12 cellular contexts compared by ENCODE assay signal in the genomic region with DNA sequence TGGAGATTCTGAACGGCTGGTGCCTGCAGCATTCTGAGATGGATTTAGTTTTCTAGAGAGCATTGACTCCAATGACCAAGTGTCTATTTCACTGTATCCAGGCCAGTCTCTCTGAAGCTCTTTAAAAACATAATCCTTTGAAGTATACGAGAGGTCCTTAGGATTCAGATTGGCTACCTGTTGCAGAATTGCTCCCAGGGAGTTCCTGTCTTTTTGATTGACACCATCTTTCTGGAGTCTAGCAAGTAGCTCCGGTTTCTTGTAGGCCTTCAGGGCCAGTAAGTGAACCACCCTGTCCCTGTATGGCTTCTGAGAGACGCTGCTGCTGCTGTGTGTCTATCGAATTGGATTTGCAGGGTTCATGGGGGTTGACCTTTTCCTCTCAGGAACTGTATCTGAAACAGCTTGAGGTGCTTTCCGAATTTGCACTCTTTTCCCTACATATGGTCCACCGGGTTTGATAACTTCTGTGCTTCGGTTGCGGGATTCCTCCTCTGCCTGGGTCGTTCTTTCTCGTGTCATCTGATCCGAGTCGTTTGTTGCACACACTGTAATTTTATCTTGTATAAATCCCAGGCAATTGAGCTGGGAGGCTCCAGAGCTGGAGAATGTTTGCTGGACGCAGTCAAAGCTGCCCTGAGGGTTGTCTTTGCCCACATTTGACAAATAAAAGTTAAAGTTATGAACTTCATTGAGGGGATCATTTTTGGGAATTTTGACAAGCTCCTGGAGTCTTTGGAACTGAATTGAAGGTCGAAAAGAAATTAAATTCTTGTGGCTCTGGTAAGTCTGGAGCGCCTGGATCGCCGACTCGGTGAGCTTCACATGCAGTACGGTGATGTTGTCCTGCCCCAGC. TPM values are rescaled to one million over a fixed set of nuclear protein-coding genes. Genes with fewer than 3 reads are reported as not detected.
DNase-seq lines count a peak whose midpoint lies in the region; ATAC-seq and TF ChIP-seq lines count a peak whose summit lies in the region.
"Not testable (repeated sequence)": the region's sequence is repeated elsewhere in the genome, so short reads cannot be mapped to it uniquely, and the experiment has no call there.
"Had no signal": no experiment of that assay in that cellular context is flagged by ENCODE, and none has a peak within 500 bp of the region (broad histone marks: within the 10 kb centered on the region; RNA-seq: fewer than 3 reads in every experiment).

No MANE protein-coding gene starts in this region.

- H3K4me1 Mint-ChIP-seq in activated B cell treated with CpG ODN at 0.5 μM for 24 hours, result peaks cover 72% of the 10 kb centered on the region
- peaks cover 15% of the 10 kb centered on the region for H3K4me1 Mint-ChIP-seq in type B pancreatic cell (ENCODE audit: unreplicated experiment)

- not testable (repeated sequence) for ATAC-seq in activated B cell treated with CpG ODN at 0.5 μM for 24 hours (ENCODE audit: low read depth)

- peak overlapping the region; percentile 81 for H3K27ac Mint-ChIP-seq in activated B cell treated with CpG ODN at 0.5 μM for 24 hours
- H3K27ac Mint-ChIP-seq in type B pancreatic cell, result peak overlapping the region; percentile 78

- not testable (repeated sequence) for H3K27ac ChIP-seq in BLaER1 treated with 17β-estradiol and CSF1 and Interleukin-3, amounts not matched to agents 10 nM and 100 nM; Karpas-422 (ENCODE audit: low read length); duodenal mucosa (ENCODE audit: low read depth, low read length)
- H3K27ac ChIP-seq in left ventricle myocardium inferior (replicated peaks) (peak overlapping the region; percentile 52), mucosa of rectum (ENCODE audit: low read depth in 2 of 2, low read length in 2 of 2) (peak overlapping the region in 1 of 2 donors; percentile 13)

- H3K4me3 Mint-ChIP-seq in activated B cell treated with CpG ODN at 0.5 μM for 24 hours, result peak overlapping the region; percentile 78
- peak overlapping the region; percentile 83 for H3K4me3 Mint-ChIP-seq in type B pancreatic cell

- H3K9me3 Mint-ChIP-seq in activated B cell treated with CpG ODN at 0.5 μM for 24 hours, type B pancreatic cell: not testable (repeated sequence)

- H3K9me3 ChIP-seq in BLaER1 treated with 17β-estradiol and CSF1 and Interleukin-3, amounts not matched to agents 10 nM and 100 nM (replicated peaks in 1 of 11), result peaks cover 0 to 19% (median 1%) of the 10 kb centered on the region in 11 experiments; a peak in 6 of 22 replicates
- not testable (repeated sequence) for H3K9me3 ChIP-seq in Karpas-422 (ENCODE audit: low read length); duodenal mucosa (ENCODE audit: control insufficient read depth in 1 of 2, low read length in 2 of 2); left ventricle myocardium inferior (replicated peaks); mucosa of rectum (ENCODE audit: control insufficient read depth in 2 of 2, low read length in 2 of 2)

- intact Hi-C loops in activated B cell treated with CpG ODN at 0.5 μM for 24 hours (cut with micrococcal nuclease), result loop anchor here (5.0 kb wide), 1 partner anchor 220 kb away; a partner anchor contains a TSS
- intact Hi-C loops in left ventricle myocardium inferior (cut with micrococcal nuclease), result not testable (repeated sequence)

- H3K9me2 ChIP-seq in Karpas-422 (replicated peaks; ENCODE audit: insufficient read depth, low read length), result not testable (repeated sequence)

- peaks cover 12 to 42% (median 33%) of the 10 kb centered on the region in 10 experiments for H3K4me1 ChIP-seq in BLaER1 treated with 17β-estradiol and CSF1 and Interleukin-3, amounts not matched to agents 10 nM and 100 nM
- H3K4me1 ChIP-seq in Karpas-422 (ENCODE audit: low read length) (peaks cover 54% of the 10 kb centered on the region), duodenal mucosa (ENCODE audit: control insufficient read depth in 1 of 2, insufficient read depth in 2 of 2, low read length in 2 of 2) (peaks cover 18 to 32% of the 10 kb centered on the region in 2 donors), left ventricle myocardium inferior (peaks cover 41% of the 10 kb centered on the region), mucosa of rectum (ENCODE audit: control insufficient read depth in 2 of 2, insufficient read depth in 2 of 2, low read length in 2 of 2) (peaks cover 17 to 19% of the 10 kb centered on the region in 2 donors)

- H3K27me3 ChIP-seq in BLaER1 treated with 17β-estradiol and CSF1 and Interleukin-3, amounts not matched to agents 10 nM and 100 nM, result peaks cover 16 to 30% (median 24%) of the 10 kb centered on the region in 11 experiments
- H3K27me3 ChIP-seq in Karpas-422 (ENCODE audit: low read length); duodenal mucosa (ENCODE audit: control insufficient read depth in 1 of 2, insufficient read depth in 2 of 2, low read length in 2 of 2); left ventricle myocardium inferior (ENCODE audit: low read depth); mucosa of rectum (ENCODE audit: control insufficient read depth in 2 of 2, insufficient read depth in 2 of 2, low read length in 2 of 2): not testable (repeated sequence)

- H3K36me3 ChIP-seq in BLaER1 treated with 17β-estradiol and CSF1 and Interleukin-3, amounts not matched to agents 10 nM and 100 nM; Karpas-422 (ENCODE audit: insufficient read depth, low read length); duodenal mucosa (ENCODE audit: control insufficient read depth in 1 of 2, insufficient read depth in 2 of 2, low read length in 2 of 2); left ventricle myocardium inferior; mucosa of rectum (ENCODE audit: control insufficient read depth in 2 of 2, insufficient read depth in 2 of 2, low read length in 2 of 2): not testable (repeated sequence)

- H3K79me2 ChIP-seq in Karpas-422 (ENCODE audit: low read length), result not testable (repeated sequence)

- CTCF ChIA-PET in activated B cell treated with CpG ODN at 0.5 μM for 24 hours (lab: Charles Lee), result interaction anchor here (1.4 to 5.3 kb wide), 3 partner anchors 14 to 52 kb away, joined by 4 to 41 read pairs (median 19); no protein-coding TSS in a partner anchor

- H3K4me2 ChIP-seq in BLaER1 treated with 17β-estradiol and CSF1 and Interleukin-3, amounts not matched to agents 10 nM and 100 nM, result peak overlapping the region in 8 of 11 experiments; percentile 0 to 53 (median 20); a peak in 11 of 22 replicates
- H3K4me2 ChIP-seq in Karpas-422 (ENCODE audit: low read depth, low read length, poor library complexity, severe bottlenecking), result peak overlapping the region; percentile 77

- not testable (repeated sequence) for DNase-seq in Karpas-422; activated B cell treated with CpG ODN at 0.5 μM for 24 hours; left ventricle myocardium inferior; type B pancreatic cell (ENCODE audit: extremely low spot score, unreplicated experiment)
- peak; percentile 39 for DNase-seq in retina

- not testable (repeated sequence) for H3K36me3 Mint-ChIP-seq in activated B cell treated with CpG ODN at 0.5 μM for 24 hours (ENCODE audit: low read depth); type B pancreatic cell

- POLR2A ChIA-PET in activated B cell treated with CpG ODN at 0.5 μM for 24 hours (lab: Charles Lee), result interaction anchor here (1.0 to 2.2 kb wide), 3 partner anchors 9 to 24 kb away, joined by 3 to 21 read pairs (median 4); no protein-coding TSS in a partner anchor

- not testable (repeated sequence) for H3K9ac ChIP-seq in BLaER1 treated with 17β-estradiol and CSF1 and Interleukin-3, amounts not matched to agents 10 nM and 100 nM; duodenal mucosa (ENCODE audit: low read depth in 1 of 2, low read length in 2 of 2); mucosa of rectum (ENCODE audit: low read depth in 1 of 2, low read length in 2 of 2)
- H3K9ac ChIP-seq in Karpas-422 (ENCODE audit: low read length), result peak overlapping the region; percentile 39

- not testable (repeated sequence) for H2AFZ ChIP-seq in Karpas-422 (ENCODE audit: low read length)

- not testable (repeated sequence) for H3K27me3 Mint-ChIP-seq in activated B cell treated with CpG ODN at 0.5 μM for 24 hours
- peaks cover 65% of the 10 kb centered on the region for H3K27me3 Mint-ChIP-seq in type B pancreatic cell

- not testable (repeated sequence) for H4K20me1 ChIP-seq in BLaER1 treated with 17β-estradiol and CSF1 and Interleukin-3, amounts not matched to agents 10 nM and 100 nM; Karpas-422 (ENCODE audit: insufficient read depth, low read depth, low read length)

- not testable (repeated sequence) for TF ChIP-seq CTCF in activated B cell treated with CpG ODN at 0.5 μM for 24 hours (IDR thresholded peaks at IDR 0.05); left ventricle myocardium inferior (IDR thresholded peaks at IDR 0.05; ENCODE audit: borderline replicate concordance); type B pancreatic cell (conservative IDR thresholded peaks at IDR 0.05)

- not testable (repeated sequence) for H3K4me3 ChIP-seq in BLaER1 treated with 17β-estradiol and CSF1 and Interleukin-3, amounts not matched to agents 10 nM and 100 nM
- peak overlapping the region; percentile 66; the same call in 1 of the 2 replicates for H3K4me3 ChIP-seq in Karpas-422 (ENCODE audit: low read length)
- H3K4me3 ChIP-seq in duodenal mucosa (ENCODE audit: low read depth in 1 of 2, low read length in 2 of 2), result peak overlapping the region; percentile 61 to 62
- peak overlapping the region; percentile 68 for H3K4me3 ChIP-seq in left ventricle myocardium inferior
- peak overlapping the region; percentile 45 to 80 for H3K4me3 ChIP-seq in mucosa of rectum (ENCODE audit: low read length in 2 of 2)

RNA-seq across cellular contexts. Expression of a gene that starts 3.6 kb away (rescaled TPM):
- 7.1 and 7.2 TPM in 2 replicates for total RNA-seq in Karpas-422 (2014; rRNA removed; shearing (Covaris generic); ENCODE audit: low replicate concordance)
- total RNA-seq in activated B cell treated with CpG ODN at 0.5 μM for 24 hours (4.6 and 5.0 TPM in 2 replicates), left ventricle myocardium inferior (1.4 TPM), type B pancreatic cell (ENCODE audit: low replicate concordance) (0.24 and 0.29 TPM in 2 replicates)
- total RNA-seq: activated CD4-positive, alpha-beta memory T cell treated with anti-CD3 and anti-CD28 coated beads for 36 hours; activated T-helper 1 cell treated with anti-CD3 and anti-CD28 coated beads, Interleukin-12 subunit alpha, Interleukin-12 subunit beta, Interleukin-2, Interleukin-4 antibody, amounts not matched to agents 30 ng/mL and 10 ng/mL and 1 ng/mL, durations not matched to agents 14 hours and 24 hours and 36 hours; pulmonary artery endothelial cell; SJSA1 had no signal
